ENCODE assay signal across 17 cellular contexts in genomic region chr12:24730461-24730896, GRCh38.
A peak's percentile ranks its signal among the peaks of the same experiment; 100 is the strongest.
DNase-seq lines count a peak whose midpoint lies in the region; ATAC-seq and TF ChIP-seq lines count a peak whose summit lies in the region.
"Had no signal": no experiment of that assay in that cellular context is flagged by ENCODE, and none has a peak within 500 bp of the region (broad histone marks: within the 10 kb centered on the region; RNA-seq: fewer than 3 reads in every experiment).

No MANE protein-coding gene starts in this region.

- H3K4me1 ChIP-seq in OCI-LY3 (ENCODE audit: low read length) = peaks cover 100% of the 10 kb centered on the region
- H3K4me1 ChIP-seq: adrenal gland, thyroid gland had no signal

- POLR2A ChIA-PET in T-cell (lab: Charles Lee) = no interaction called here

- no peak for DNase-seq in NCI-H2029 (lab: John Stamatoyannopoulos, UW)
- DNase-seq in T-cell = no peak
- no peak for DNase-seq in SW 1271 (lab: John Stamatoyannopoulos, UW)
- DNase-seq in SHP77 treated with DMSO at 0.1 percent for 48 hours (lab: John Stamatoyannopoulos, UW) = no peak
- DNase-seq: adrenal gland, HFFc6, hypothalamus, left ventricle myocardium superior, NCI-H1105 treated with DMSO at 0.1 percent for 48 hours, NCI-H524, RPMI8226, T1000, thyroid gland had no signal

- no peaks in the 10 kb centered on the region for H3K9me3 ChIP-seq in OCI-LY3 (ENCODE audit: insufficient read depth, low read length)
- H3K9me3 ChIP-seq: adrenal gland, thyroid gland had no signal

- peak overlapping the region; percentile 56 for H3K4me2 ChIP-seq in OCI-LY3 (ENCODE audit: low read length)

- no peak overlapping the region for H3K4me3 Mint-ChIP-seq in T-cell
- H3K4me3 Mint-ChIP-seq: HFFc6 had no signal

- no peak overlapping the region for H3K27ac Mint-ChIP-seq in T-cell
- H3K27ac Mint-ChIP-seq: HFFc6 had no signal

- peak overlapping the region; percentile 83 for H3K27ac ChIP-seq in OCI-LY3 (ENCODE audit: low read length)
- H3K27ac ChIP-seq: adrenal gland, thyroid gland had no signal

- H3K27me3 Mint-ChIP-seq in T-cell = no peaks in the 10 kb centered on the region

- no peaks in the 10 kb centered on the region for H4K20me1 ChIP-seq in OCI-LY3 (ENCODE audit: insufficient read depth, low read length)

- no peaks in the 10 kb centered on the region for H3K36me3 ChIP-seq in OCI-LY3 (replicated peaks; ENCODE audit: low read depth, low read length)
- H3K36me3 ChIP-seq: adrenal gland, thyroid gland had no signal

- H3K27me3 ChIP-seq in OCI-LY3 (ENCODE audit: low read depth, low read length) = no peaks in the 10 kb centered on the region
- H3K27me3 ChIP-seq: adrenal gland, thyroid gland had no signal

- no peak for TF ChIP-seq CTCF in OCI-LY3 (IDR thresholded peaks at IDR 0.05; ENCODE audit: low read depth, low read length)

- no peaks in the 10 kb centered on the region for H3K79me2 ChIP-seq in OCI-LY3 (ENCODE audit: low read length)

- no peak overlapping the region for H2AFZ ChIP-seq in OCI-LY3 (ENCODE audit: low read depth, low read length)

- peak overlapping the region; percentile 63 for H3K9ac ChIP-seq in OCI-LY3 (ENCODE audit: low read length)

- H3K36me3 Mint-ChIP-seq in T-cell = no peaks in the 10 kb centered on the region

- H3K4me3 ChIP-seq in OCI-LY3 (ENCODE audit: low read length) = peak overlapping the region; percentile 18; the same call in 1 of the 2 replicates
- H3K4me3 ChIP-seq: adrenal gland, thyroid gland had no signal

- CTCF ChIA-PET in T-cell (lab: Charles Lee) = no interaction called here

- no peaks in the 10 kb centered on the region for H3K9me3 Mint-ChIP-seq in T-cell
- H3K9me3 Mint-ChIP-seq: HFFc6 had no signal

- peaks cover 0 to 7% (median 0%) of the 10 kb centered on the region in 3 donors for H3K4me1 Mint-ChIP-seq in T-cell

- ATAC-seq in GM18499 (IDR thresholded peaks at IDR 0.05; ENCODE audit: insufficient read depth, unreplicated experiment) (peak; percentile 69), GM18873 (IDR thresholded peaks at IDR 0.05; ENCODE audit: low FRiP score, unreplicated experiment) (peak; percentile 62), HG02763 (IDR thresholded peaks at IDR 0.05; ENCODE audit: unreplicated experiment) (peak; percentile 45), T-cell (replicated peaks in 1 of 4) (no peak)
- ATAC-seq: left ventricle myocardium superior had no signal

Comparison
In these comparisons a context has a peak if more than half of its experiments do, and no peak if none do; other contexts are left out.
1. ATAC-seq: peak in GM18499 (single experiment), GM18873 (single experiment) and HG02763 (single experiment); none in T-cell (0 of 4).